ENCODE assay signal across 19 cellular contexts in the genomic region with DNA sequence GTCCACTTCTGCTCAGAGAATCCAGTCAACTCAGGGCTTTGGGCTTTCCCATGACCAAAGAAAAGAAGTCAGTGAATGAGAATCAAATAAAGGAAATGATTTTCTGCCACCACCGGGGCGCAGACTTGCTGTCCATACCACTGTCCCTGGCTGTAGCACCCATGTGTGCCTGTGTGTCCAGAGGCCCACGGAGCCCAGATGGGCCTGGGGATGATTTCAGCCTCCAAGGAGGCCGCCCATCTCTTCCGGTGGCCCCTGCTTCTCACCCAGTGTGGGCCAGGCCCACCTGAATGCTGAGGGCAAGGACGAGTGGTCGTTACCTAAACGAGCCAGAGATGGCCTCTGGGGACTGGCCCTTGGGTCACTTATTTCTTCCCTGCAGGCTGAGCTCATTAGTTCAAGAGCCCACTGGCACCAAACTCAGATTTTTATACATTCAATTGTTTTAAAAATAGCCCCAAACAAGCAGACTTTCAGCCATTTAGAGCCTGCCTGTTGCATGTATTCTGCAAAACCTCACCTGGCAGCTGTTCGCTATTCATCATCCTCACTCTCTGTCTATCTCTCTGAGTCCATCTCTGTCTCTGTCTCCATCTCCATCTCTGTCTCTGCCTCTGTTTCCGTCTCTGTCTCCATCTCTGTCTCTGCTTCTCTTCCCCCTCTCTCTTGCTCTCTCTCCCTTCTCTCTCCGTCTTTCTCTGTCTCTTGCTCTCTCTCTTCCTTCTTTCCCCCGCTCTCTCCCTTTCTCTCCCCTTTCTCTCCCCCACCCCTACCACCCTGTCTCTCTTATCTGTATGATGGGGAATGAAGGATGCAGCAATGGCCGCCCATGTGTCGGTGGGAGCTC. TPM values are rescaled to one million over a fixed set of nuclear protein-coding genes. Genes with fewer than 3 reads are reported as not detected.
DNase-seq lines count a peak whose midpoint lies in the region; ATAC-seq, FAIRE-seq and TF ChIP-seq lines count a peak whose summit lies in the region.
"Had no signal": no experiment of that assay in that cellular context is flagged by ENCODE, and none has a peak within 500 bp of the region (broad histone marks: within the 10 kb centered on the region; RNA-seq: fewer than 3 reads in every experiment).

No MANE protein-coding gene starts in this region.

- peaks cover 0 to 7% of the 10 kb centered on the region in 2 experiments; a peak in 3 of 4 replicates for H3K4me1 ChIP-seq in HCT116 (ENCODE audit: control insufficient read depth in 1 of 2, insufficient read depth in 2 of 2, low read length in 2 of 2)
- H3K4me1 ChIP-seq in H1 (replicated peaks in 1 of 4; ENCODE audit: control insufficient read depth in 3 of 4, insufficient read depth in 4 of 4, low read length in 3 of 4): peaks cover 0 to 6% (median 2%) of the 10 kb centered on the region in 4 experiments; a peak in 3 of 7 replicates
- H3K4me1 ChIP-seq: parathyroid adenoma, uterus had no signal

- H4K91ac ChIP-seq in H1 (replicated peaks; ENCODE audit: insufficient read length, low read length): no peak overlapping the region

- no peak overlapping the region for H2BK5ac ChIP-seq in H1 (ENCODE audit: low read depth, low read length)

- no peaks in the 10 kb centered on the region for H3K23me2 ChIP-seq in H1 (ENCODE audit: low read depth, low read length)

- TF ChIP-seq RAD21 in HCT116 (IDR thresholded peaks at IDR 0.05; ENCODE audit: low read depth): no peak
- no peak for TF ChIP-seq RAD21 in H1 (IDR thresholded peaks at IDR 0.05 in 1 of 2, conservative IDR thresholded peaks at IDR 0.05 in 1 of 2; ENCODE audit: low read depth in 2 of 2, low read length in 2 of 2)

- no peak for FAIRE-seq in H1 (lab: Jason Lieb, UNC)

- no peak overlapping the region for H2AFZ ChIP-seq in HCT116 (ENCODE audit: low read depth, low read length, poor library complexity, severe bottlenecking)
- no peak overlapping the region for H2AFZ ChIP-seq in H1 (ENCODE audit: low read length)
- H2AFZ ChIP-seq: parathyroid adenoma had no signal

- H3K4me3 ChIP-seq in HCT116 (replicated peaks in 1 of 2; ENCODE audit: low read depth in 1 of 2, low read length in 2 of 2): no peak overlapping the region
- no peak overlapping the region; a peak in 1 of 8 replicates for H3K4me3 ChIP-seq in H1 (ENCODE audit: extremely low read depth in 1 of 4, insufficient read depth in 2 of 4, low read depth in 3 of 4, low read length in 4 of 4)
- H3K4me3 ChIP-seq: gastroesophageal sphincter, skin epidermis, uterus had no signal

- H2BK20ac ChIP-seq in H1 (ENCODE audit: low read length): no peak overlapping the region

- H2BK12ac ChIP-seq in H1 (ENCODE audit: low read depth, low read length): no peak overlapping the region; the same call in 1 of the 2 replicates

- intact Hi-C loops in HCT116 (cut with micrococcal nuclease) (loop anchor here (2.0 to 5.0 kb wide), 2 partner anchors 179 to 229 kb away; no protein-coding TSS in a partner anchor), posterior vena cava (cut with DNase I) (loop anchor here in 1 of 2 donors (5.0 kb wide), 1 partner anchor 39 kb away; no protein-coding TSS in a partner anchor)

- no peak overlapping the region for H4K5ac ChIP-seq in H1 (ENCODE audit: insufficient read length, low read depth, low read length)

- H4K8ac ChIP-seq in H1 (ENCODE audit: extremely low read depth, insufficient read depth, low read length): no peak overlapping the region

- H3K4ac ChIP-seq in H1 (replicated peaks; ENCODE audit: insufficient read length, low read depth, low read length): no peak overlapping the region

- H3K18ac ChIP-seq in H1 (ENCODE audit: extremely low read depth, low read length): peak overlapping the region; percentile 32; the same call in 1 of the 2 replicates

- DNase-seq in HCT116 (ENCODE audit: low read depth, low spot score) (no peak), H1 (ENCODE audit: low read depth in 1 of 2, low spot score in 2 of 2) (no peak), posterior vena cava (ENCODE audit: low spot score) (peak; percentile 18), DMS79 treated with DMSO at 0.1 percent for 48 hours (lab: John Stamatoyannopoulos, UW) (no peak)
- DNase-seq: activated CD4-positive, alpha-beta T cell treated with anti-CD3 and anti-CD28 coated beads, Interleukin-2, amount 10 ng/mL, durations not matched to agents 24 days and 14 days; activated CD8-positive, alpha-beta memory T cell treated with anti-CD3 and anti-CD28 coated beads, Interleukin-2, amount 50 U/mL, for 48 hours; activated gamma-delta T cell treated with Interleukin-2 at 50 U/mL for 16 hours; NCI-H1694 treated with DMSO at 0.1 percent for 48 hours; NCI-H226; stimulated activated CD4-positive, alpha-beta T cell treated with anti-CD3 and anti-CD28 coated beads, Interleukin-4, amount 100 ng/mL, for 24 hours; SW 1271 had no signal

- BruUV-seq in HCT116 (replicated peaks; lab: Mats Ljungman, UMichigan): no TSS peak

- TF ChIP-seq EP300 in H1 (IDR thresholded peaks at IDR 0.05; ENCODE audit: borderline replicate concordance in 1 of 2, low read depth in 2 of 2, low read length in 2 of 2): no peak

- H3K27me3 ChIP-seq in HCT116 (ENCODE audit: insufficient read depth, low read length): no peaks in the 10 kb centered on the region
- peaks cover 0 to 9% (median 6%) of the 10 kb centered on the region in 4 experiments; a peak in 4 of 7 replicates for H3K27me3 ChIP-seq in H1 (replicated peaks in 1 of 4; ENCODE audit: control insufficient read depth in 3 of 4, extremely low read depth in 1 of 4, insufficient read depth in 3 of 4, low read length in 3 of 4)
- H3K27me3 ChIP-seq: uterus had no signal

- H3K9ac ChIP-seq in HCT116 (ENCODE audit: low read length): no peak overlapping the region
- H3K9ac ChIP-seq in H1 (replicated peaks in 1 of 4; ENCODE audit: extremely low read depth in 1 of 4, low read depth in 3 of 4, low read length in 3 of 4): no peak overlapping the region
- H3K9ac ChIP-seq: parathyroid adenoma had no signal

- WGBS in H1 (ENCODE audit: extremely low coverage in 1 of 2, insufficient coverage in 1 of 2, insufficient read length in 1 of 2, insufficient replicate concordance in 2 of 2, low coverage in 1 of 2, low lambda C conversion rate in 2 of 2, missing lambda C conversion rate in 1 of 2), 2 experiments: 7 to 85% methylated on average over 2 to 14 of the region's 14 CpGs

- H3K27ac ChIP-seq in HCT116 (ENCODE audit: low read depth, low read length) (no peak overlapping the region), H1 (ENCODE audit: low read depth, low read length) (no peak overlapping the region)
- H3K27ac ChIP-seq: gastroesophageal sphincter, parathyroid adenoma, skin epidermis, uterus had no signal

- ATAC-seq in HCT116 (peak; percentile 21; the same call in 1 of the 2 replicates), HG03469 (IDR thresholded peaks at IDR 0.05; ENCODE audit: unreplicated experiment) (no peak), GM21423 (IDR thresholded peaks at IDR 0.05; ENCODE audit: unreplicated experiment) (no peak)

- H2BK15ac ChIP-seq in H1 (ENCODE audit: low read length): no peak overlapping the region

- H3K14ac ChIP-seq in H1 (ENCODE audit: insufficient read length): no peak overlapping the region

- H3K4me2 ChIP-seq in HCT116 (ENCODE audit: low read length): no peak overlapping the region
- peak overlapping the region in 1 of 2 experiments; percentile 6; a peak in 1 of 4 replicates for H3K4me2 ChIP-seq in H1 (ENCODE audit: insufficient read depth in 1 of 2, low read depth in 2 of 2, low read length in 2 of 2)

- no peaks in the 10 kb centered on the region for H3K79me1 ChIP-seq in H1 (ENCODE audit: low read depth, low read length)

- TF ChIP-seq CTCF in HCT116 (IDR thresholded peaks at IDR 0.05 in 2 of 3, conservative IDR thresholded peaks at IDR 0.05 in 1 of 3; ENCODE audit: borderline replicate concordance in 1 of 3, insufficient read depth in 1 of 3, low read depth in 2 of 3, low read length in 2 of 3): no peak
- TF ChIP-seq CTCF in H1 (IDR thresholded peaks at IDR 0.05; ENCODE audit: control extremely low read depth in 1 of 3, insufficient read depth in 1 of 3, low read depth in 1 of 3, low read length in 3 of 3): no peak

- H4K20me1 ChIP-seq in HCT116 (ENCODE audit: insufficient read depth): no peaks in the 10 kb centered on the region
- H4K20me1 ChIP-seq in H1 (replicated peaks in 1 of 2; ENCODE audit: control insufficient read depth in 1 of 2, insufficient read depth in 2 of 2, low read length in 2 of 2): no peaks in the 10 kb centered on the region

- no peak overlapping the region for H2AK5ac ChIP-seq in H1 (ENCODE audit: low read depth, low read length)

- H3K79me2 ChIP-seq in HCT116 (ENCODE audit: insufficient read depth, low read length) (no peaks in the 10 kb centered on the region), H1 (ENCODE audit: control insufficient read depth in 1 of 2, insufficient read depth in 2 of 2, low read length in 2 of 2) (no peaks in the 10 kb centered on the region)
- H3K79me2 ChIP-seq: parathyroid adenoma had no signal

- TF ChIP-seq POLR2A in HCT116 (IDR thresholded peaks at IDR 0.05; ENCODE audit: borderline replicate concordance, extremely low read depth, insufficient read depth, insufficient read length) (no peak), H1 (IDR thresholded peaks at IDR 0.05; ENCODE audit: control extremely low read depth in 1 of 2, low read depth in 2 of 2, low read length in 2 of 2) (no peak)

- no peaks in the 10 kb centered on the region for H3K9me3 ChIP-seq in HCT116 (ENCODE audit: control insufficient read depth in 1 of 2, insufficient read depth in 1 of 2, low read depth in 1 of 2, low read length in 2 of 2)
- H3K9me3 ChIP-seq in H1 (ENCODE audit: insufficient read depth in 2 of 2, low read depth in 1 of 2, low read length in 1 of 2): no peaks in the 10 kb centered on the region
- H3K9me3 ChIP-seq: gastroesophageal sphincter, uterus had no signal

- no peak overlapping the region for H3K23ac ChIP-seq in H1 (ENCODE audit: insufficient read length)

- POLR2A ChIA-PET in HCT116 (lab: Charles Lee): interaction anchor here (1.2 kb wide), 1 partner anchor 179 kb away, joined by 6 read pairs; no protein-coding TSS in a partner anchor
- POLR2A ChIA-PET in H1 (lab: Charles Lee; ENCODE audit: partially characterized antibody): no interaction called here

- RAD21 ChIA-PET in HCT116 (lab: Charles Lee; ENCODE audit: low non-redundant PET in 1 of 2, low total read pairs in 2 of 2, uncharacterized antibody in 2 of 2, unreplicated experiment in 2 of 2): interaction anchor here (1.1 to 1.3 kb wide), 9 partner anchors 40 to 503 kb away, joined by 3 to 26 read pairs (median 7); no protein-coding TSS in a partner anchor

- H3K36me3 ChIP-seq in HCT116 (ENCODE audit: control insufficient read depth in 1 of 2, insufficient read depth in 2 of 2, low read length in 2 of 2): no peaks in the 10 kb centered on the region
- H3K36me3 ChIP-seq in H1 (ENCODE audit: control insufficient read depth in 2 of 4, insufficient read depth in 4 of 4, low read length in 3 of 4): no peaks in the 10 kb centered on the region
- H3K36me3 ChIP-seq: gastroesophageal sphincter, uterus had no signal

- H3K56ac ChIP-seq in H1 (replicated peaks; ENCODE audit: insufficient read length, low read depth, low read length): no peak overlapping the region

- H3K9me2 ChIP-seq in HCT116 (ENCODE audit: insufficient read depth): no peaks in the 10 kb centered on the region

- H2BK120ac ChIP-seq in H1 (replicated peaks; ENCODE audit: low read depth, low read length): no peak overlapping the region

- CTCF ChIA-PET in HCT116 (lab: Charles Lee): interaction anchor here (0.9 to 2.4 kb wide), 15 partner anchors 14 to 503 kb away, joined by 3 to 129 read pairs (median 13); partner anchors contain the start of genes MRPL23 and SYT8
- CTCF ChIA-PET in H1 (lab: Charles Lee; ENCODE audit: partially characterized antibody): interaction anchor here (0.8 to 10.1 kb wide), 34 partner anchors 14 to 752 kb away, joined by 3 to 166 read pairs (median 5); partner anchors contain the start of gene SYT8

RNA-seq across cellular contexts. Expression of gene KRTAP5-5, which starts 24.2 kb away (rescaled TPM):
- total RNA-seq in HCT116 (2021; ENCODE audit: unreplicated experiment): not detected
- polyA plus RNA-seq in HCT116 (2012): not detected in 2 replicates
- not detected in 2 replicates for total RNA-seq in H1 (2021; fragmentation: NEBNext Ultra II Directional; extraction: Animal tissue kit (Norgen Biotek cat#: 25700))
- 0.09 TPM in 1 of 2 replicates, not detected in the other for polyA plus RNA-seq in H1 (2011; rRNA removed)
- polyA plus RNA-seq in H1 (2011; cell fraction: cytosol; rRNA removed): not detected
- not detected for polyA plus RNA-seq in H1 (2011; cell fraction: nucleus; rRNA removed)
- polyA plus RNA-seq in H1 (2012, experiment 1 of 2): not detected in 4 replicates
- polyA plus RNA-seq in H1 (2012, experiment 2 of 2): not detected
- not detected for polyA plus RNA-seq in H1 (2013, experiment 1 of 2)
- not detected for polyA plus RNA-seq in H1 (2013, experiment 2 of 2)
- not detected in 2 replicates for polyA minus RNA-seq in H1 (2011; rRNA and poly(A)+ RNA removed)
- polyA minus RNA-seq in H1 (2011; cell fraction: cytosol; rRNA and poly(A)+ RNA removed): not detected
- not detected for polyA minus RNA-seq in H1 (2011; cell fraction: nucleus; rRNA and poly(A)+ RNA removed)
- total RNA-seq in posterior vena cava: not detected
- total RNA-seq: activated CD4-positive, alpha-beta T cell treated with anti-CD3 and anti-CD28 coated beads, Interleukin-2, amount 10 ng/mL, durations not matched to agents 24 days and 14 days; gastroesophageal sphincter; H4; uterus had no signal
- polyA plus RNA-seq: esophagus had no signal

RNA-seq across cellular contexts. Expression of gene KRTAP5-4, which starts 31.8 kb away (rescaled TPM):
- total RNA-seq in HCT116 (2021; ENCODE audit: unreplicated experiment): not detected
- not detected in 2 replicates for polyA plus RNA-seq in HCT116 (2012)
- total RNA-seq in H1 (2021; fragmentation: NEBNext Ultra II Directional; extraction: Animal tissue kit (Norgen Biotek cat#: 25700)): not detected in 2 replicates
- polyA plus RNA-seq in H1 (2011; rRNA removed): not detected in 2 replicates
- polyA plus RNA-seq in H1 (2011; cell fraction: cytosol; rRNA removed): not detected
- not detected for polyA plus RNA-seq in H1 (2011; cell fraction: nucleus; rRNA removed)
- not detected in 4 replicates for polyA plus RNA-seq in H1 (2012, experiment 1 of 2)
- polyA plus RNA-seq in H1 (2012, experiment 2 of 2): not detected
- not detected for polyA plus RNA-seq in H1 (2013, experiment 1 of 2)
- polyA plus RNA-seq in H1 (2013, experiment 2 of 2): not detected
- polyA minus RNA-seq in H1 (2011; rRNA and poly(A)+ RNA removed): not detected in 2 replicates
- polyA minus RNA-seq in H1 (2011; cell fraction: cytosol; rRNA and poly(A)+ RNA removed): not detected
- polyA minus RNA-seq in H1 (2011; cell fraction: nucleus; rRNA and poly(A)+ RNA removed): not detected
- not detected for total RNA-seq in posterior vena cava
- total RNA-seq: activated CD4-positive, alpha-beta T cell treated with anti-CD3 and anti-CD28 coated beads, Interleukin-2, amount 10 ng/mL, durations not matched to agents 24 days and 14 days; gastroesophageal sphincter; H4; uterus had no signal
- polyA plus RNA-seq: esophagus had no signal

RNA-seq across cellular contexts. Expression of gene KRTAP5-6, which starts 43.2 kb away (rescaled TPM):
- not detected for total RNA-seq in HCT116 (2021; ENCODE audit: unreplicated experiment)
- polyA plus RNA-seq in HCT116 (2012): not detected in 2 replicates
- total RNA-seq in H1 (2021; fragmentation: NEBNext Ultra II Directional; extraction: Animal tissue kit (Norgen Biotek cat#: 25700)): not detected in 2 replicates
- not detected in 2 replicates for polyA plus RNA-seq in H1 (2011; rRNA removed)
- not detected for polyA plus RNA-seq in H1 (2011; cell fraction: cytosol; rRNA removed)
- polyA plus RNA-seq in H1 (2011; cell fraction: nucleus; rRNA removed): not detected
- not detected in 4 replicates for polyA plus RNA-seq in H1 (2012, experiment 1 of 2)
- not detected for polyA plus RNA-seq in H1 (2012, experiment 2 of 2)
- polyA plus RNA-seq in H1 (2013, experiment 1 of 2): not detected
- polyA plus RNA-seq in H1 (2013, experiment 2 of 2): not detected
- polyA minus RNA-seq in H1 (2011; rRNA and poly(A)+ RNA removed): not detected in 2 replicates
- not detected for polyA minus RNA-seq in H1 (2011; cell fraction: cytosol; rRNA and poly(A)+ RNA removed)
- polyA minus RNA-seq in H1 (2011; cell fraction: nucleus; rRNA and poly(A)+ RNA removed): not detected
- total RNA-seq in posterior vena cava: not detected
- total RNA-seq: activated CD4-positive, alpha-beta T cell treated with anti-CD3 and anti-CD28 coated beads, Interleukin-2, amount 10 ng/mL, durations not matched to agents 24 days and 14 days; gastroesophageal sphincter; H4; uterus had no signal
- polyA plus RNA-seq: esophagus had no signal

RNA-seq across cellular contexts. Expression of gene KRTAP5-3, which starts 45.5 kb away (rescaled TPM):
- not detected for total RNA-seq in HCT116 (2021; ENCODE audit: unreplicated experiment)
- polyA plus RNA-seq in HCT116 (2012): not detected in 2 replicates
- total RNA-seq in H1 (2021; fragmentation: NEBNext Ultra II Directional; extraction: Animal tissue kit (Norgen Biotek cat#: 25700)): not detected in 2 replicates
- polyA plus RNA-seq in H1 (2011; rRNA removed): not detected in 2 replicates
- polyA plus RNA-seq in H1 (2011; cell fraction: cytosol; rRNA removed): not detected
- polyA plus RNA-seq in H1 (2011; cell fraction: nucleus; rRNA removed): not detected
- not detected in 4 replicates for polyA plus RNA-seq in H1 (2012, experiment 1 of 2)
- polyA plus RNA-seq in H1 (2012, experiment 2 of 2): not detected
- polyA plus RNA-seq in H1 (2013, experiment 1 of 2): not detected
- not detected for polyA plus RNA-seq in H1 (2013, experiment 2 of 2)
- not detected in 2 replicates for polyA minus RNA-seq in H1 (2011; rRNA and poly(A)+ RNA removed)
- polyA minus RNA-seq in H1 (2011; cell fraction: cytosol; rRNA and poly(A)+ RNA removed): not detected
- polyA minus RNA-seq in H1 (2011; cell fraction: nucleus; rRNA and poly(A)+ RNA removed): not detected
- not detected for total RNA-seq in posterior vena cava
- total RNA-seq: activated CD4-positive, alpha-beta T cell treated with anti-CD3 and anti-CD28 coated beads, Interleukin-2, amount 10 ng/mL, durations not matched to agents 24 days and 14 days; gastroesophageal sphincter; H4; uterus had no signal
- polyA plus RNA-seq: esophagus had no signal

RNA-seq across cellular contexts. Expression of gene KRTAP5-2, which starts 55.7 kb away (rescaled TPM):
- total RNA-seq in HCT116 (2021; ENCODE audit: unreplicated experiment): not detected
- polyA plus RNA-seq in HCT116 (2012): 0.05 and 0.06 TPM in 2 replicates
- total RNA-seq in H1 (2021; fragmentation: NEBNext Ultra II Directional; extraction: Animal tissue kit (Norgen Biotek cat#: 25700)): not detected in 2 replicates
- polyA plus RNA-seq in H1 (2011; rRNA removed): not detected in 2 replicates
- polyA plus RNA-seq in H1 (2011; cell fraction: cytosol; rRNA removed): not detected
- polyA plus RNA-seq in H1 (2011; cell fraction: nucleus; rRNA removed): not detected
- 0.25 TPM in 1 of 4 replicates, not detected in the others for polyA plus RNA-seq in H1 (2012, experiment 1 of 2)
- polyA plus RNA-seq in H1 (2012, experiment 2 of 2): not detected
- not detected for polyA plus RNA-seq in H1 (2013, experiment 1 of 2)
- not detected for polyA plus RNA-seq in H1 (2013, experiment 2 of 2)
- not detected in 2 replicates for polyA minus RNA-seq in H1 (2011; rRNA and poly(A)+ RNA removed)
- not detected for polyA minus RNA-seq in H1 (2011; cell fraction: cytosol; rRNA and poly(A)+ RNA removed)
- polyA minus RNA-seq in H1 (2011; cell fraction: nucleus; rRNA and poly(A)+ RNA removed): not detected
- not detected for total RNA-seq in posterior vena cava
- total RNA-seq: activated CD4-positive, alpha-beta T cell treated with anti-CD3 and anti-CD28 coated beads, Interleukin-2, amount 10 ng/mL, durations not matched to agents 24 days and 14 days; gastroesophageal sphincter; H4; uterus had no signal
- polyA plus RNA-seq: esophagus had no signal
